Comparison of ENCODE assay signal across 10 cellular contexts in the genomic region with DNA sequence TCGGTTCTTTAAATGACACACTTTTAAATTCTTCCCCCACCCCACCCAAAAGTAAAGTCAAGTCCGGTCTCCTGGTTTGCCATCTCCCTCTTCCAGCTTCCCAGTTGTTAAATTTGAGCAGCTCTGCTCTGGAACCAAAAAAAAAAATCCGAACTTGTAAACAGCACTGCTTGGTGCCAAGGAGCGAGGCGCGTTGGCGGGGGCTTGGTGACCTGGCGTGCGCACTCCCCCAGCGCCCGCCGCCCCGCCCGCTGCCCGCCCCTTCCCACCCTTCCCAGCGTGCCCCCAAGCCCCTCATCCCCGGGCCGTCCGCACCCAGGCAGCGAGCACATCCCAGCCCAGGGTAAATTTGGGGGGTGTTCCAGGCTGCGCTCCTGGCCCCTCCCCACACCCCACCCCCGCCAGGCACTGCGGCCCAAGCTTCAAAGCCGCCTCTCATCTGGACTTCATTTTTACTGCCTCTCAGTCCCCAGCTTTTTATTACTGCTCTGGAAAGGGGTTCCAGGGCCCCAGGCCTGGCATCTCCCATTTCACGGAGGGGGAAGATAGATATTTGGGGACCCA. TPM values are rescaled to one million over a fixed set of nuclear protein-coding genes. Genes with fewer than 3 reads are reported as not detected.
A peak's percentile ranks its signal among the peaks of the same experiment; 100 is the strongest.
DNase-seq lines count a peak whose midpoint lies in the region; ATAC-seq and TF ChIP-seq lines count a peak whose summit lies in the region.
"Had no signal": no experiment of that assay in that cellular context is flagged by ENCODE, and none has a peak within 500 bp of the region (broad histone marks: within the 10 kb centered on the region; RNA-seq: fewer than 3 reads in every experiment).

No MANE protein-coding gene starts in this region.

- no peak overlapping the region for H2AFZ ChIP-seq in Loucy (ENCODE audit: low read length)

- no peaks in the 10 kb centered on the region for H3K9me2 ChIP-seq in Loucy (replicated peaks; ENCODE audit: low read depth, low read length)

- H3K9ac ChIP-seq in Loucy (ENCODE audit: low read depth, low read length, poor library complexity, severe bottlenecking) (no peak overlapping the region), muscle layer of colon (ENCODE audit: low read length) (peak overlapping the region; percentile 82)

- DNase-seq in AG04449 (ENCODE audit: low read depth, low spot score) (no peak), NCI-H1105 (lab: John Stamatoyannopoulos, UW) (no peak), middle frontal gyrus (ENCODE audit: extremely low spot score, low spot score) (no peak)
- DNase-seq: GF-D8 had no signal

- H4K20me1 ChIP-seq in Loucy (ENCODE audit: insufficient read depth, low read length, poor library complexity, severe bottlenecking): no peaks in the 10 kb centered on the region

- H3K9me3 ChIP-seq in Loucy (ENCODE audit: insufficient read depth, low read depth, low read length) (no peaks in the 10 kb centered on the region), ectodermal cell (ENCODE audit: control insufficient read depth, low read length) (no peaks in the 10 kb centered on the region), muscle layer of colon (ENCODE audit: low read length) (no peaks in the 10 kb centered on the region)
- H3K9me3 ChIP-seq: neutrophil had no signal

- H3F3A ChIP-seq in Loucy (ENCODE audit: low read depth): peaks cover 15% of the 10 kb centered on the region

- H3K4me3 ChIP-seq in AG04449 (ENCODE audit: low read depth, low read length) (peak overlapping the region; percentile 95), Loucy (ENCODE audit: low read length, poor library complexity, severe bottlenecking) (no peak overlapping the region), ectodermal cell (ENCODE audit: insufficient read depth, low read depth, low read length) (peak overlapping the region; percentile 72), muscle layer of colon (ENCODE audit: low read depth in 1 of 2, low read length in 2 of 2) (peak overlapping the region; percentile 96 to 100)

- TF ChIP-seq CTCF in AG04449 (IDR thresholded peaks at IDR 0.05; ENCODE audit: insufficient read depth, low read length, missing control alignments): no peak
- TF ChIP-seq CTCF in Loucy (conservative IDR thresholded peaks at IDR 0.05; ENCODE audit: low read length): no peak

- WGBS in ectodermal cell, 2 experiments: 2 to 3% methylated on average over 23 to 25 of the region's 25 CpGs

- CTCF ChIA-PET in AG04449 (lab: Yijun Ruan, JAX): interaction anchor here (0.9 to 24.6 kb wide), 14 partner anchors 8 to 150 kb away, joined by 3 to 659 read pairs (median 4); a partner anchor contains a TSS

- H3K36me3 ChIP-seq in Loucy (ENCODE audit: insufficient read depth, low read length) (no peaks in the 10 kb centered on the region), ectodermal cell (ENCODE audit: control insufficient read depth, insufficient read depth, low read length) (peaks cover 9% of the 10 kb centered on the region), muscle layer of colon (ENCODE audit: insufficient read depth, low read length) (peaks cover 19% of the 10 kb centered on the region)
- H3K36me3 ChIP-seq: neutrophil had no signal

- H3K27ac ChIP-seq in ectodermal cell (ENCODE audit: insufficient read depth, low read depth, low read length, poor library complexity, severe bottlenecking): no peak overlapping the region
- H3K27ac ChIP-seq in muscle layer of colon (ENCODE audit: low read depth, low read length): peak overlapping the region; percentile 100

- H3K4me1 ChIP-seq in Loucy (ENCODE audit: insufficient read depth, low read length, poor library complexity, severe bottlenecking) (peaks cover 39% of the 10 kb centered on the region), ectodermal cell (ENCODE audit: control insufficient read depth, insufficient read depth, low read length) (peaks cover 49% of the 10 kb centered on the region), muscle layer of colon (ENCODE audit: insufficient read depth, low read length) (peaks cover 58% of the 10 kb centered on the region)

- no peak for ATAC-seq in HG02763 (IDR thresholded peaks at IDR 0.05; ENCODE audit: unreplicated experiment)
- ATAC-seq in GM21367 (IDR thresholded peaks at IDR 0.05; ENCODE audit: unreplicated experiment): no peak

- H3K27me3 ChIP-seq in Loucy (ENCODE audit: insufficient read depth, low read length, poor library complexity, severe bottlenecking) (no peaks in the 10 kb centered on the region), ectodermal cell (ENCODE audit: control insufficient read depth, insufficient read depth, low read length, poor library complexity, severe bottlenecking) (peaks cover 16% of the 10 kb centered on the region), muscle layer of colon (ENCODE audit: control insufficient read depth in 1 of 2, insufficient read depth in 2 of 2, low read length in 2 of 2) (no peaks in the 10 kb centered on the region)

- POLR2A ChIA-PET in AG04449 (lab: Yijun Ruan, JAX): interaction anchor here (1.1 to 2.4 kb wide), 4 partner anchors 34 to 102 kb away, joined by 3 to 11 read pairs (median 4); a partner anchor contains a TSS

- H3K79me2 ChIP-seq in Loucy (ENCODE audit: insufficient read depth, low read length): no peaks in the 10 kb centered on the region

- H3K4me2 ChIP-seq in Loucy (ENCODE audit: low read depth, low read length, poor library complexity, severe bottlenecking): peak overlapping the region; percentile 94

RNA-seq across cellular contexts. Expression of a gene that starts 11.6 kb away (rescaled TPM):
- not detected for polyA plus RNA-seq in ectodermal cell (2013, experiment 1 of 4)
- polyA plus RNA-seq in ectodermal cell (2013, experiment 2 of 4): 0.21 TPM
- polyA plus RNA-seq in ectodermal cell (2013, experiment 3 of 4): 1.1 TPM
- 0.57 TPM for polyA plus RNA-seq in ectodermal cell (2013, experiment 4 of 4)

RNA-seq across cellular contexts. Expression of a gene that starts 13.4 kb away (rescaled TPM):
- polyA plus RNA-seq in ectodermal cell (2013, experiment 1 of 4): 39.9 TPM
- polyA plus RNA-seq in ectodermal cell (2013, experiment 2 of 4): 33.6 TPM
- polyA plus RNA-seq in ectodermal cell (2013, experiment 3 of 4): 36.6 TPM
- polyA plus RNA-seq in ectodermal cell (2013, experiment 4 of 4): 37.9 TPM

RNA-seq across cellular contexts. Expression of a gene that starts 37.9 kb away (rescaled TPM):
- 29.3 TPM for polyA plus RNA-seq in ectodermal cell (2013, experiment 1 of 4)
- polyA plus RNA-seq in ectodermal cell (2013, experiment 2 of 4): 28.5 TPM
- polyA plus RNA-seq in ectodermal cell (2013, experiment 3 of 4): 22.2 TPM
- polyA plus RNA-seq in ectodermal cell (2013, experiment 4 of 4): 23.1 TPM

RNA-seq across cellular contexts. Expression of a gene that starts 38.1 kb away (rescaled TPM):
- 53.1 TPM for polyA plus RNA-seq in ectodermal cell (2013, experiment 1 of 4)
- 62.0 TPM for polyA plus RNA-seq in ectodermal cell (2013, experiment 2 of 4)
- 36.8 TPM for polyA plus RNA-seq in ectodermal cell (2013, experiment 3 of 4)
- 43.9 TPM for polyA plus RNA-seq in ectodermal cell (2013, experiment 4 of 4)

RNA-seq across cellular contexts. Expression of a gene that starts 49.5 kb away (rescaled TPM):
- 36.1 TPM for polyA plus RNA-seq in ectodermal cell (2013, experiment 1 of 4)
- 30.3 TPM for polyA plus RNA-seq in ectodermal cell (2013, experiment 2 of 4)
- polyA plus RNA-seq in ectodermal cell (2013, experiment 3 of 4): 25.8 TPM
- 22.8 TPM for polyA plus RNA-seq in ectodermal cell (2013, experiment 4 of 4)
